In the genomic region with DNA sequence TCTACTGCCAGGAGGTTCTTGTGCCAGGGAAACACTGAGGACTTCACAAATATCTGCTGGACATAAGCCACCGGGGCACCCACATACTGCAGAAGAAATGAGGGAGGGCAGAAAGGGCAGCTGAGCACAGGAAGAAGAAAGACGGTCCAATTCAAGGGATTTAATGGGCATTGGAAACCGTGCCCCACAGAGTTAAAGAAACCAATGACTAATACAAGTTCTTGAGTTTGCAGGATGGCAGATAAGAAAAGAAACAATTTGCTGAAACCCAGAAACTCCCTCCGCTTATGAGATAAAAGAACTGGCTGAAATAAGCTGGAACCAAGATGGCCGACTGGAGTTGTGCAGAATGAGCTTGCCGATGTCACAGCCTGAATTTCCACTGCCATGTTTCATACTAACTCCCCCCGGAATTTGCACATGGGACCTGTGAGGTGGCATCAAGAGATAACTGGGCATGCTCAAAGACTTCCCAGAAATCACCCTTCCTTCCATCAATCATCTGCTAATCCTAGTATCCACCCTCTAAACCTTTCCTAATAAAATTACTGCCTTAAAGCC, we compare ENCODE assay signal across 20 cellular contexts. TPM values are rescaled to one million over a fixed set of nuclear protein-coding genes. Genes with fewer than 3 reads are reported as not detected.
DNase-seq lines count a peak whose midpoint lies in the region; ATAC-seq and TF ChIP-seq lines count a peak whose summit lies in the region.
"Had no signal": no experiment of that assay in that cellular context is flagged by ENCODE, and none has a peak within 500 bp of the region (broad histone marks: within the 10 kb centered on the region; RNA-seq: fewer than 3 reads in every experiment).

No MANE protein-coding gene starts in this region.

- H3K9me3 ChIP-seq in CD4-positive, alpha-beta memory T cell (ENCODE audit: control insufficient read depth in 1 of 2, low read length in 2 of 2): no peaks in the 10 kb centered on the region
- H3K9me3 ChIP-seq in H9 (ENCODE audit: control insufficient read depth, low read depth, low read length) (no peaks in the 10 kb centered on the region), MG63 (no peaks in the 10 kb centered on the region)
- H3K9me3 ChIP-seq: BE2C, Peyer's patch had no signal

- no peak overlapping the region for H3K4ac ChIP-seq in H9 (ENCODE audit: low read depth, low read length)

- CTCF ChIA-PET in CD4-positive, alpha-beta memory T cell (lab: Charles Lee; ENCODE audit: partially characterized antibody): interaction anchor here (1.3 kb wide), 1 partner anchor 48 kb away, joined by 3 read pairs; no protein-coding TSS in a partner anchor

- peaks cover 0 to 5% (median 2%) of the 10 kb centered on the region in 4 donors for H3K4me1 Mint-ChIP-seq in CD4-positive, alpha-beta memory T cell
- H3K4me1 Mint-ChIP-seq in H9: peaks cover 10 to 11% of the 10 kb centered on the region in 2 experiments
- H3K4me1 Mint-ChIP-seq in naive thymus-derived CD8-positive, alpha-beta T cell: peaks cover 0 to 8% (median 0%) of the 10 kb centered on the region in 4 donors
- peaks cover 2% of the 10 kb centered on the region for H3K4me1 Mint-ChIP-seq in activated T-helper 2 cell treated with anti-CD3 and anti-CD28 coated beads, Interferon-gamma antibody, Interleukin-2, Interleukin-4, amounts not matched to agents 10 μg/mL and 5 μg/mL and 100 μg/mL, durations not matched to agents 14 hours and 24 hours and 36 hours (ENCODE audit: low read depth)

- H3K4me3 Mint-ChIP-seq in CD4-positive, alpha-beta memory T cell: no peak overlapping the region
- H3K4me3 Mint-ChIP-seq in H9: no peak overlapping the region
- H3K4me3 Mint-ChIP-seq in naive thymus-derived CD8-positive, alpha-beta T cell: no peak overlapping the region
- H3K4me3 Mint-ChIP-seq in activated T-helper 2 cell treated with anti-CD3 and anti-CD28 coated beads, Interferon-gamma antibody, Interleukin-2, Interleukin-4, amounts not matched to agents 10 μg/mL and 5 μg/mL and 100 μg/mL, durations not matched to agents 14 hours and 24 hours and 36 hours (ENCODE audit: low read depth): no peak overlapping the region
- H3K4me3 Mint-ChIP-seq: CD8-positive, alpha-beta T cell; GM23338; HFFc6 had no signal

- no peak overlapping the region for H2BK20ac ChIP-seq in H9 (ENCODE audit: low read depth, low read length, poor library complexity, severe bottlenecking)

- POLR2A ChIA-PET in CD4-positive, alpha-beta memory T cell (lab: Charles Lee; ENCODE audit: partially characterized antibody): no interaction called here
- POLR2A ChIA-PET in naive thymus-derived CD8-positive, alpha-beta T cell (lab: Charles Lee): no interaction called here

- H2BK5ac ChIP-seq in H9 (ENCODE audit: insufficient read length, low read length): no peak overlapping the region

- H2BK12ac ChIP-seq in H9 (ENCODE audit: insufficient read length, low read depth, low read length): no peak overlapping the region

- no peak overlapping the region for H4K8ac ChIP-seq in H9 (replicated peaks; ENCODE audit: insufficient read length, low read depth, low read length)

- no peaks in the 10 kb centered on the region for H3K4me1 ChIP-seq in CD4-positive, alpha-beta memory T cell (ENCODE audit: insufficient read depth, low read length)
- no peaks in the 10 kb centered on the region for H3K4me1 ChIP-seq in H9 (ENCODE audit: insufficient read depth, low read length)
- H3K4me1 ChIP-seq: BE2C had no signal

- peaks cover 45% of the 10 kb centered on the region for H3K36me3 ChIP-seq in CD4-positive, alpha-beta memory T cell (ENCODE audit: insufficient read depth, low read length)
- no peaks in the 10 kb centered on the region for H3K36me3 ChIP-seq in MG63

- H3K27ac Mint-ChIP-seq in CD4-positive, alpha-beta memory T cell: peak overlapping the region in 4 of 7 donors; percentile 24 to 66 (median 46)
- no peak overlapping the region; a peak in 1 of 7 replicates for H3K27ac Mint-ChIP-seq in H9
- H3K27ac Mint-ChIP-seq in naive thymus-derived CD8-positive, alpha-beta T cell: peak overlapping the region in 6 of 10 donors; percentile 13 to 72 (median 67)
- no peak overlapping the region for H3K27ac Mint-ChIP-seq in activated T-helper 2 cell treated with anti-CD3 and anti-CD28 coated beads, Interferon-gamma antibody, Interleukin-2, Interleukin-4, amounts not matched to agents 10 μg/mL and 5 μg/mL and 100 μg/mL, durations not matched to agents 14 hours and 24 hours and 36 hours
- H3K27ac Mint-ChIP-seq: CD8-positive, alpha-beta T cell; GM23338; HFFc6 had no signal

- H3T11ph ChIP-seq in H9 (ENCODE audit: low read length): no peak overlapping the region

- H4K20me1 ChIP-seq in H9 (ENCODE audit: control insufficient read depth, insufficient read depth, insufficient read length): no peaks in the 10 kb centered on the region

- H3K56ac ChIP-seq in H9 (ENCODE audit: insufficient read length, low read depth, low read length): no peak overlapping the region

- H3K18ac ChIP-seq in H9 (ENCODE audit: insufficient read length, low read depth, low read length): no peak overlapping the region

- no peak overlapping the region for H2BK15ac ChIP-seq in H9 (ENCODE audit: low read depth, low read length)

- H2BK120ac ChIP-seq in H9 (ENCODE audit: low read depth, low read length, poor library complexity, severe bottlenecking): no peak overlapping the region

- no peaks in the 10 kb centered on the region for H3K79me2 ChIP-seq in H9 (ENCODE audit: insufficient read depth, low read length)

- no peak overlapping the region for H3K4me3 ChIP-seq in CD4-positive, alpha-beta memory T cell (ENCODE audit: low read length in 2 of 2)
- no peak overlapping the region for H3K4me3 ChIP-seq in MG63
- H3K4me3 ChIP-seq: GM23338, Peyer's patch had no signal

- no peaks in the 10 kb centered on the region for H3K9me3 Mint-ChIP-seq in CD4-positive, alpha-beta memory T cell
- H3K9me3 Mint-ChIP-seq in H9: no peaks in the 10 kb centered on the region
- no peaks in the 10 kb centered on the region for H3K9me3 Mint-ChIP-seq in naive thymus-derived CD8-positive, alpha-beta T cell
- no peaks in the 10 kb centered on the region for H3K9me3 Mint-ChIP-seq in activated T-helper 2 cell treated with anti-CD3 and anti-CD28 coated beads, Interferon-gamma antibody, Interleukin-2, Interleukin-4, amounts not matched to agents 10 μg/mL and 5 μg/mL and 100 μg/mL, durations not matched to agents 14 hours and 24 hours and 36 hours
- H3K9me3 Mint-ChIP-seq: CD8-positive, alpha-beta T cell; GM23338; HFFc6 had no signal

- ATAC-seq in naive thymus-derived CD8-positive, alpha-beta T cell: no peak
- ATAC-seq: CD8-positive, alpha-beta T cell; GM23338 had no signal

- no peak overlapping the region for H2AFZ ChIP-seq in H9 (ENCODE audit: low read length)
- H2AFZ ChIP-seq: GM23338 had no signal

- no peak overlapping the region for H3K23ac ChIP-seq in H9 (ENCODE audit: insufficient read length, low read depth, low read length)

- H3K79me1 ChIP-seq in H9 (ENCODE audit: insufficient read depth, low read depth, low read length, poor library complexity, severe bottlenecking): no peaks in the 10 kb centered on the region

- H3K4me2 ChIP-seq in H9 (ENCODE audit: insufficient read depth, insufficient read length, low read length): no peak overlapping the region
- H3K4me2 ChIP-seq: GM23338 had no signal

- H3K14ac ChIP-seq in H9 (ENCODE audit: insufficient read depth, low read length): no peak overlapping the region

- no peak overlapping the region for H2AK5ac ChIP-seq in H9 (ENCODE audit: insufficient read length, low read length)

- no peaks in the 10 kb centered on the region for H3K23me2 ChIP-seq in H9 (ENCODE audit: insufficient read length, low read depth, low read length, poor library complexity, severe bottlenecking)

- H3K9ac ChIP-seq in H9 (ENCODE audit: extremely low read depth, insufficient read length, low read length): no peak overlapping the region

- no peak overlapping the region for H4K91ac ChIP-seq in H9 (ENCODE audit: insufficient read length, low read depth, low read length)

- no peak overlapping the region for H4K5ac ChIP-seq in H9 (ENCODE audit: insufficient read length, low read depth, low read length)

- TF ChIP-seq CTCF in H9 (conservative IDR thresholded peaks at IDR 0.05): no peak

- H3K27me3 Mint-ChIP-seq in CD4-positive, alpha-beta memory T cell: no peaks in the 10 kb centered on the region
- H3K27me3 Mint-ChIP-seq in H9 (ENCODE audit: low read depth): no peaks in the 10 kb centered on the region
- no peaks in the 10 kb centered on the region for H3K27me3 Mint-ChIP-seq in naive thymus-derived CD8-positive, alpha-beta T cell
- no peaks in the 10 kb centered on the region for H3K27me3 Mint-ChIP-seq in activated T-helper 2 cell treated with anti-CD3 and anti-CD28 coated beads, Interferon-gamma antibody, Interleukin-2, Interleukin-4, amounts not matched to agents 10 μg/mL and 5 μg/mL and 100 μg/mL, durations not matched to agents 14 hours and 24 hours and 36 hours (ENCODE audit: low read depth)

- H3K36me3 Mint-ChIP-seq in CD4-positive, alpha-beta memory T cell: peaks cover 33 to 67% of the 10 kb centered on the region in 2 donors
- peaks cover 23 to 54% (median 39%) of the 10 kb centered on the region in 3 experiments for H3K36me3 Mint-ChIP-seq in H9 (ENCODE audit: insufficient read depth in 1 of 3, low read depth in 3 of 3)
- peaks cover 6 to 56% (median 8%) of the 10 kb centered on the region in 3 donors for H3K36me3 Mint-ChIP-seq in naive thymus-derived CD8-positive, alpha-beta T cell
- H3K36me3 Mint-ChIP-seq in activated T-helper 2 cell treated with anti-CD3 and anti-CD28 coated beads, Interferon-gamma antibody, Interleukin-2, Interleukin-4, amounts not matched to agents 10 μg/mL and 5 μg/mL and 100 μg/mL, durations not matched to agents 14 hours and 24 hours and 36 hours (ENCODE audit: low read depth): peaks cover 20% of the 10 kb centered on the region

- no CpG with 5 or more reads among the region's 7 CpGs for WGBS in H9 (ENCODE audit: extremely low coverage, insufficient read length, low lambda C conversion rate)

- no peaks in the 10 kb centered on the region for H3K27me3 ChIP-seq in CD4-positive, alpha-beta memory T cell (ENCODE audit: insufficient read depth, low read length)
- H3K27me3 ChIP-seq in H9 (ENCODE audit: insufficient read depth, low read length) (no peaks in the 10 kb centered on the region; the same call in 1 of the 2 replicates), MG63 (no peaks in the 10 kb centered on the region)
- H3K27me3 ChIP-seq: BE2C, Peyer's patch had no signal

- no peak for DNase-seq in CD4-positive, alpha-beta memory T cell
- DNase-seq in H9: peak; percentile 3
- DNase-seq in ecto neural progenitor cell (ENCODE audit: low spot score): peak; percentile 5
- DNase-seq in naive thymus-derived CD8-positive, alpha-beta T cell: no peak
- no peak for DNase-seq in activated T-helper 2 cell treated with anti-CD3 and anti-CD28 coated beads, Interferon-gamma antibody, Interleukin-2, Interleukin-4, amounts not matched to agents 10 μg/mL and 5 μg/mL and 100 μg/mL, durations not matched to agents 14 hours and 24 hours and 36 hours (ENCODE audit: low spot score)
- no peak for DNase-seq in NCI-H1694 treated with DMSO at 0.1 percent for 48 hours (lab: John Stamatoyannopoulos, UW)
- DNase-seq in MG63: no peak
- DNase-seq: BE2C; CD8-positive, alpha-beta T cell; GF-D8; HFFc6; KG1; MM.1S; NCI-H1105 treated with DMSO at 0.1 percent for 48 hours; NCI-H1930; NCI-H2171 treated with DMSO at 0.1 percent for 48 hours; NCI-H510A; SHP77 had no signal

- no peak overlapping the region for H3K27ac ChIP-seq in CD4-positive, alpha-beta memory T cell (ENCODE audit: low read depth, low read length)
- no peak overlapping the region for H3K27ac ChIP-seq in H9 (ENCODE audit: insufficient read length, low read depth, low read length)
- H3K27ac ChIP-seq: Peyer's patch had no signal

- intact Hi-C loops in CD4-positive, alpha-beta memory T cell (cut with micrococcal nuclease): no loop called here
- intact Hi-C loops in activated T-helper 2 cell treated with anti-CD3 and anti-CD28 coated beads, Interferon-gamma antibody, Interleukin-2, Interleukin-4, amounts not matched to agents 10 μg/mL and 5 μg/mL and 100 μg/mL, durations not matched to agents 14 hours and 24 hours and 36 hours (cut with micrococcal nuclease): no loop called here

RNA-seq across cellular contexts. Expression of a gene that starts 47.1 kb away (rescaled TPM):
- total RNA-seq in CD4-positive, alpha-beta memory T cell: 10 to 100 TPM; 85.7 to 88.1 TPM
- 10 to 100 TPM; 37.7 to 56.4 TPM for polyA plus RNA-seq in CD4-positive, alpha-beta memory T cell
- total RNA-seq in H9 (2021): 101 and 104 TPM in 2 replicates
- 10 to 100 TPM; 94.8 to 95.9 TPM for total RNA-seq in naive thymus-derived CD8-positive, alpha-beta T cell
- 10 to 100 TPM; 32.3 to 55.7 (median 38.7) TPM for polyA plus RNA-seq in naive thymus-derived CD8-positive, alpha-beta T cell
- 79.6 and 83.9 TPM in 2 replicates for total RNA-seq in activated T-helper 2 cell treated with anti-CD3 and anti-CD28 coated beads, Interferon-gamma antibody, Interleukin-2, Interleukin-4, amounts not matched to agents 10 μg/mL and 5 μg/mL and 100 μg/mL, durations not matched to agents 14 hours and 24 hours and 36 hours
- total RNA-seq in MG63 (2014; rRNA removed; shearing (Covaris generic); ENCODE audit: low replicate concordance): 27.8 and 51.0 TPM in 2 replicates

RNA-seq across cellular contexts. Expression of a gene that starts 47.8 kb away (rescaled TPM):
- total RNA-seq in CD4-positive, alpha-beta memory T cell: 10 to 100 TPM; 50.0 to 53.9 TPM
- polyA plus RNA-seq in CD4-positive, alpha-beta memory T cell: 1 to 10 TPM in 1 of 2 donors, under 1 TPM in 1; 0.46 to 4.3 TPM
- total RNA-seq in H9 (2021): 38.0 and 42.2 TPM in 2 replicates
- total RNA-seq in naive thymus-derived CD8-positive, alpha-beta T cell: 10 to 100 TPM; 49.7 to 63.8 TPM
- 1 to 10 TPM; 3.0 to 3.9 (median 3.8) TPM for polyA plus RNA-seq in naive thymus-derived CD8-positive, alpha-beta T cell
- total RNA-seq in activated T-helper 2 cell treated with anti-CD3 and anti-CD28 coated beads, Interferon-gamma antibody, Interleukin-2, Interleukin-4, amounts not matched to agents 10 μg/mL and 5 μg/mL and 100 μg/mL, durations not matched to agents 14 hours and 24 hours and 36 hours: 35.7 and 38.3 TPM in 2 replicates
- total RNA-seq in MG63 (2014; rRNA removed; shearing (Covaris generic); ENCODE audit: low replicate concordance): 3.8 and 5.4 TPM in 2 replicates

Comparison
In these comparisons a context has a peak if more than half of its experiments do, and no peak if none do; other contexts are left out.
1. DNase-seq: peak in H9 (single experiment) and ecto neural progenitor cell (single experiment); none in CD4-positive, alpha-beta memory T cell (0 of 5), naive thymus-derived CD8-positive, alpha-beta T cell (0 of 10), activated T-helper 2 cell treated with anti-CD3 and anti-CD28 coated beads, Interferon-gamma antibody, Interleukin-2, Interleukin-4, amounts not matched to agents 10 μg/mL and 5 μg/mL and 100 μg/mL, durations not matched to agents 14 hours and 24 hours and 36 hours (single experiment), NCI-H1694 treated with DMSO at 0.1 percent for 48 hours (single experiment) and MG63 (single experiment).
2. H3K27ac Mint-ChIP-seq: peak in CD4-positive, alpha-beta memory T cell (4 of 7) and naive thymus-derived CD8-positive, alpha-beta T cell (6 of 10); none in H9 (0 of 3) and activated T-helper 2 cell treated with anti-CD3 and anti-CD28 coated beads, Interferon-gamma antibody, Interleukin-2, Interleukin-4, amounts not matched to agents 10 μg/mL and 5 μg/mL and 100 μg/mL, durations not matched to agents 14 hours and 24 hours and 36 hours (single experiment).